ENCODE assay signal across 1 cellular context in genomic region chr11:72783144-72783910, GRCh38.
A peak's percentile ranks its signal among the peaks of the same experiment; 100 is the strongest.
TF ChIP-seq lines count a peak whose summit lies in the region.

No MANE protein-coding gene starts in this region.

TF ChIP-seq in K562, 482 proteins besides CTCF, POLR2A, EP300 and RAD21:
- TF ChIP-seq DPF2 (IDR thresholded peaks at IDR 0.05) = no peak
- peak; percentile 71 for TF ChIP-seq EGR1 (conservative IDR thresholded peaks at IDR 0.05)
- TF ChIP-seq HMGXB4 (CRISPR knock-in tag; IDR thresholded peaks at IDR 0.05) = no peak
- TF ChIP-seq TCF3 (CRISPR knock-in tag; IDR thresholded peaks at IDR 0.05) = peak; percentile 63
- TF ChIP-seq IFI16 (CRISPR knock-in tag; IDR thresholded peaks at IDR 0.05) = no peak
- peak; percentile 64 for TF ChIP-seq CBFA2T2 (conservative IDR thresholded peaks at IDR 0.05)
- peak; percentile 20; the same call in 1 of the 2 replicates for TF ChIP-seq TAL1 (IDR thresholded peaks at IDR 0.05)
- no peak for TF ChIP-seq PREB (CRISPR knock-in tag; IDR thresholded peaks at IDR 0.05)
- TF ChIP-seq HOXB6 (CRISPR knock-in tag; IDR thresholded peaks at IDR 0.05; ENCODE audit: borderline replicate concordance) = no peak
- TF ChIP-seq CGGBP1 (CRISPR knock-in tag; IDR thresholded peaks at IDR 0.05) = no peak
- no peak for TF ChIP-seq BRF1 (IDR thresholded peaks at IDR 0.05; ENCODE audit: borderline replicate concordance, extremely low read depth, insufficient read length)
- TF ChIP-seq NR2C1 (IDR thresholded peaks at IDR 0.05) = no peak
- no peak for TF ChIP-seq NR2C1 (tag; IDR thresholded peaks at IDR 0.05)
- TF ChIP-seq GATAD2A (IDR thresholded peaks at IDR 0.05) = no peak
- TF ChIP-seq KDM4B (IDR thresholded peaks at IDR 0.05; ENCODE audit: borderline replicate concordance in 2 of 2, low read depth in 1 of 2) = no peak
- TF ChIP-seq ZNF717 (CRISPR knock-in tag; IDR thresholded peaks at IDR 0.05) = no peak
- TF ChIP-seq CBFA2T3 (IDR thresholded peaks at IDR 0.05) = peak; percentile 78
- no peak for TF ChIP-seq ZZZ3 (IDR thresholded peaks at IDR 0.05)
- peak in 1 of 2 experiments; percentile 37; a peak in 3 of 4 replicates for TF ChIP-seq KDM1A (IDR thresholded peaks at IDR 0.05)
- no peak for TF ChIP-seq ELF2 (CRISPR knock-in tag; IDR thresholded peaks at IDR 0.05)
- TF ChIP-seq MCM2 (IDR thresholded peaks at IDR 0.05; ENCODE audit: low read depth) = no peak
- TF ChIP-seq KLF10 (CRISPR knock-in tag; IDR thresholded peaks at IDR 0.05) = no peak
- no peak for TF ChIP-seq ATF7 (IDR thresholded peaks at IDR 0.05)
- TF ChIP-seq HDAC2 (IDR thresholded peaks at IDR 0.05) = no peak
- TF ChIP-seq CTCFL (IDR thresholded peaks at IDR 0.05; ENCODE audit: borderline replicate concordance, insufficient read depth, low read depth, low read length, poor library complexity, severe bottlenecking) = no peak
- TF ChIP-seq TSC22D4 (tag; IDR thresholded peaks at IDR 0.05) = no peak
- TF ChIP-seq VEZF1 (CRISPR knock-in tag; IDR thresholded peaks at IDR 0.05) = no peak
- TF ChIP-seq ZBTB2 (IDR thresholded peaks at IDR 0.05) = no peak
- TF ChIP-seq ELK1 (CRISPR knock-in tag; IDR thresholded peaks at IDR 0.05) = no peak
- 0 out of 2 replicates have a peak, but pooled peaks have one; percentile 35 for TF ChIP-seq ARID1B (IDR thresholded peaks at IDR 0.05)
- TF ChIP-seq FOXM1 (IDR thresholded peaks at IDR 0.05; ENCODE audit: low read depth) = no peak
- TF ChIP-seq FOXM1 (CRISPR knock-in tag; IDR thresholded peaks at IDR 0.05; ENCODE audit: low read depth) = no peak
- TF ChIP-seq MAX (CRISPR knock-in tag; IDR thresholded peaks at IDR 0.05) = no peak
- TF ChIP-seq ZNF639 (CRISPR knock-in tag; conservative IDR thresholded peaks at IDR 0.05 in 1 of 2, IDR thresholded peaks at IDR 0.05 in 1 of 2) = no peak
- TF ChIP-seq POLR2H (tag; IDR thresholded peaks at IDR 0.05; ENCODE audit: low read depth) = no peak
- no peak for TF ChIP-seq KLF1 (tag; IDR thresholded peaks at IDR 0.05)
- TF ChIP-seq CHD4 (IDR thresholded peaks at IDR 0.05; ENCODE audit: insufficient read depth, insufficient replicate concordance, low read depth, low read length, poor library complexity, severe bottlenecking) = no peak
- TF ChIP-seq ZBED1 (IDR thresholded peaks at IDR 0.05) = no peak
- TF ChIP-seq ELK3 (CRISPR knock-in tag; IDR thresholded peaks at IDR 0.05) = no peak
- no peak for TF ChIP-seq PRPF4 (IDR thresholded peaks at IDR 0.05; ENCODE audit: insufficient read depth, low read depth, low read length, poor library complexity, severe bottlenecking)
- TF ChIP-seq HDAC1 (IDR thresholded peaks at IDR 0.05) = peak in 1 of 2 experiments; percentile 13; a peak in 1 of 4 replicates
- TF ChIP-seq PRMT5 (CRISPR knock-in tag; IDR thresholded peaks at IDR 0.05) = no peak
